Comparison of ENCODE assay signal across 13 cellular contexts in the genomic region with DNA sequence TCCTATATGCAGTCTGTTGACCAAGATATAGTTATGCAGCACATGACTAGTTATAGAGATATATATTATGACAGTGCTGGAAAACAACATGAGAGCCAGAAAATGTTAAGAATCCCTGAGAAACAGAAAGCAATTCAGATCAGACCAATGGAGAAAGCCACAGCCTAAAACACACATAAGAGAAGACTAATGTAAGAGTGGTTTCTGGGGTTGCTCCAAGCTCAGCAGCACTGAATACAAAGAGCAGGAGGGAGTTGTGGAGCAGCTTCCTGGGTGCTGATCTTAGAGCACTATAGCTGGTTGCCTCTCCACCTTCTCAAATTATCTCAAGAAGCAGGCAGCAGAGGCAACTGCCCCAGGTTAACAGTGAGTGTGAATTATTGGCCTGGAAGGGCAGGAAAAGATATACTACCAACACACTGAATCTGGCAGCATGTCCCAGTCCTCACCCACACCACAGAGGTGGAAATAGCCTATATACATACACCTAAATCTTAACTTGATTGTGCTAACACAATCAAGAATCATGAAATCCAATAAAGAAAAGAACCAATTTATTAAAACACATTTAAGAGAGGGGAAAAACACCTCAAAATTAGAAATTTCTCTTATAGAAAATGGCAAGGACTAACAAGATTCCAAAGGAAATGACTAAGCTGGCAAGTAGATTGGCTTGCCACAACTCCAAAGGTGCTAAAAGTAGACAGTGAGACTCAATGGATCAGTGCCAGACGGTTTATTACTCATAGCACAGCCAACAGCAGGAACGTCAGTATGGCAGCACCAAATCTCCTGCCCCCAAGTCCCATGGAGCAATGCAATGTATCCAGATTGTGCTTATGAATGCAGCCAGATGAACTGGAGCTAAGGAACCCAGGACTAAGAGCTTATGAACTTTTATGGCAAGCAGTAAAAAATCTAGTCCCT. TPM values are rescaled to one million over a fixed set of nuclear protein-coding genes. Genes with fewer than 3 reads are reported as not detected.
DNase-seq lines count a peak whose midpoint lies in the region; ATAC-seq and TF ChIP-seq lines count a peak whose summit lies in the region.
"Had no signal": no experiment of that assay in that cellular context is flagged by ENCODE, and none has a peak within 500 bp of the region (broad histone marks: within the 10 kb centered on the region; RNA-seq: fewer than 3 reads in every experiment).

No MANE protein-coding gene starts in this region.

- peaks cover 0 to 3% (median 0%) of the 10 kb centered on the region in 9 donors for H3K9me3 Mint-ChIP-seq in naive thymus-derived CD8-positive, alpha-beta T cell

- peak; percentile 92 for DNase-seq in GM23248
- peak; percentile 70 for DNase-seq in RWPE1 (ENCODE audit: low spot score)
- DNase-seq in fibroblast of pulmonary artery (ENCODE audit: low read depth) = peak; percentile 90
- DNase-seq in pulmonary artery endothelial cell (ENCODE audit: low read depth, low spot score) = peak; percentile 71
- DNase-seq in esophagus muscularis mucosa (ENCODE audit: extremely low spot score) = no peak
- no peak for DNase-seq in naive thymus-derived CD8-positive, alpha-beta T cell
- DNase-seq: activated CD4-positive, alpha-beta T cell treated with anti-CD3 and anti-CD28 coated beads, Interleukin-2, amount 50 U/mL, for 48 hours; activated naive CD4-positive, alpha-beta T cell treated with Interleukin-2 at 50 U/mL for 16 hours; NCI-H2029 treated with DMSO at 0.1 percent for 48 hours had no signal

- no peak for TF ChIP-seq CTCF in RWPE1 (conservative IDR thresholded peaks at IDR 0.05; ENCODE audit: low read depth)
- no peak for TF ChIP-seq CTCF in fibroblast of pulmonary artery (IDR thresholded peaks at IDR 0.05; ENCODE audit: low read length, missing control alignments)
- no peak for TF ChIP-seq CTCF in esophagus muscularis mucosa (IDR thresholded peaks at IDR 0.05)

- CTCF ChIA-PET in RWPE1 (lab: Yijun Ruan, JAX) = interaction anchor here (0.6 to 1.0 kb wide), 3 partner anchors 37 to 165 kb away, joined by 3 to 5 read pairs (median 3); no protein-coding TSS in a partner anchor

- H2AFZ ChIP-seq in GM23248 = 0 out of 2 replicates have a peak overlapping the region, but pooled peaks have one; percentile 11

- no peak for TF ChIP-seq POLR2A in esophagus muscularis mucosa (IDR thresholded peaks at IDR 0.05; ENCODE audit: low read depth)

- H3K36me3 Mint-ChIP-seq in naive thymus-derived CD8-positive, alpha-beta T cell = no peaks in the 10 kb centered on the region

- H3K4me1 ChIP-seq in GM23248 (ENCODE audit: insufficient read depth) (peaks cover 32% of the 10 kb centered on the region), esophagus muscularis mucosa (no peaks in the 10 kb centered on the region)
- H3K4me1 ChIP-seq: right atrium auricular region had no signal

- H3K27ac ChIP-seq in GM23248 = peak overlapping the region; percentile 57
- H3K27ac ChIP-seq in RWPE1 = peak overlapping the region; percentile 84
- H3K27ac ChIP-seq in esophagus muscularis mucosa (replicated peaks in 1 of 4) = no peak overlapping the region
- H3K27ac ChIP-seq: right atrium auricular region had no signal

- no peak overlapping the region for H3K27ac Mint-ChIP-seq in naive thymus-derived CD8-positive, alpha-beta T cell

- 3 to 9% methylated on average over 2 of the region's 2 CpGs for WGBS in GM23248 (ENCODE audit: low coverage in 1 of 2, low lambda C conversion rate in 2 of 2, missing lambda C conversion rate in 2 of 2), 2 experiments
- 56% methylated on average over 2 of the region's 2 CpGs for WGBS in esophagus muscularis mucosa

- in situ Hi-C loops in GM23248 (cut with MboI) = loop anchor here (25.0 kb wide), 1 partner anchor 538 kb away; no protein-coding TSS in a partner anchor

- no peaks in the 10 kb centered on the region for H3K9me3 ChIP-seq in GM23248 (ENCODE audit: low read depth)
- H3K9me3 ChIP-seq in esophagus muscularis mucosa = no peaks in the 10 kb centered on the region
- H3K9me3 ChIP-seq: right atrium auricular region had no signal

- ATAC-seq in HG02973 (IDR thresholded peaks at IDR 0.05; ENCODE audit: unreplicated experiment) (no peak), GM21528 (IDR thresholded peaks at IDR 0.05; ENCODE audit: low FRiP score, unreplicated experiment) (no peak)
- ATAC-seq in naive thymus-derived CD8-positive, alpha-beta T cell = no peak
- ATAC-seq: GM12878 had no signal

- TF ChIP-seq EP300 in esophagus muscularis mucosa (IDR thresholded peaks at IDR 0.05) = no peak

- H3K27me3 ChIP-seq in GM23248 (replicated peaks; ENCODE audit: insufficient read depth) (no peaks in the 10 kb centered on the region), esophagus muscularis mucosa (no peaks in the 10 kb centered on the region)
- H3K27me3 ChIP-seq: right atrium auricular region had no signal

- peak overlapping the region; percentile 34 for H3K4me3 ChIP-seq in GM23248
- no peak overlapping the region for H3K4me3 ChIP-seq in fibroblast of pulmonary artery (replicated peaks; ENCODE audit: low read depth, low read length)
- no peak overlapping the region for H3K4me3 ChIP-seq in esophagus muscularis mucosa
- H3K4me3 ChIP-seq: GM12878, right atrium auricular region had no signal

- H3K36me3 ChIP-seq in GM23248 (ENCODE audit: low read depth) (no peaks in the 10 kb centered on the region), esophagus muscularis mucosa (no peaks in the 10 kb centered on the region)
- H3K36me3 ChIP-seq: right atrium auricular region had no signal

- POLR2A ChIA-PET in RWPE1 (lab: Yijun Ruan, JAX; ENCODE audit: low non-redundant PET) = no interaction called here
- POLR2A ChIA-PET in naive thymus-derived CD8-positive, alpha-beta T cell (lab: Charles Lee) = no interaction called here

- H3K9me2 ChIP-seq in GM23248 (ENCODE audit: insufficient read depth) = no peaks in the 10 kb centered on the region

- no peak overlapping the region; the same call in 1 of the 2 replicates for H3K9ac ChIP-seq in GM23248

- intact Hi-C loops in esophagus muscularis mucosa (cut with DNase I) = no loop called here

- peak overlapping the region; percentile 70 for H3K4me2 ChIP-seq in GM23248 (ENCODE audit: unreplicated experiment)

- H3K27me3 Mint-ChIP-seq in naive thymus-derived CD8-positive, alpha-beta T cell = peaks cover 8 to 31% (median 19%) of the 10 kb centered on the region in 5 donors

- no peak overlapping the region for H3K4me3 Mint-ChIP-seq in naive thymus-derived CD8-positive, alpha-beta T cell

- no peaks in the 10 kb centered on the region for H3K79me2 ChIP-seq in GM23248 (ENCODE audit: insufficient read depth)

- no peaks in the 10 kb centered on the region for H3K4me1 Mint-ChIP-seq in naive thymus-derived CD8-positive, alpha-beta T cell

- H4K20me1 ChIP-seq in GM23248 (ENCODE audit: insufficient read depth) = no peaks in the 10 kb centered on the region

- H3F3A ChIP-seq in GM23248 (ENCODE audit: insufficient read depth) = peaks cover 26% of the 10 kb centered on the region

RNA-seq across cellular contexts. Expression of a gene that starts 5.1 kb away (rescaled TPM):
- total RNA-seq in GM23248 (2014; rRNA removed; shearing (Covaris generic)) = not detected in 2 replicates
- polyA plus RNA-seq in GM23248 (2016; fragmentation: Nextera tagmentation; extraction: Ambion mirVana) = not detected in 2 replicates
- total RNA-seq in pulmonary artery endothelial cell = not detected in 2 replicates
- not detected for total RNA-seq in esophagus muscularis mucosa
- total RNA-seq in naive thymus-derived CD8-positive, alpha-beta T cell = not detected
- polyA plus RNA-seq in naive thymus-derived CD8-positive, alpha-beta T cell = not detected
- total RNA-seq: GM12878, right atrium auricular region had no signal
- polyA plus RNA-seq: GM12878 had no signal

Comparison
In these comparisons a context has a peak if more than half of its experiments do, and no peak if none do; other contexts are left out.
1. DNase-seq: peak in GM23248 (single experiment), RWPE1 (single experiment), fibroblast of pulmonary artery (single experiment) and pulmonary artery endothelial cell (single experiment); none in esophagus muscularis mucosa (single experiment) and naive thymus-derived CD8-positive, alpha-beta T cell (0 of 10).
2. H3K27ac ChIP-seq: peak in GM23248 (single experiment) and RWPE1 (single experiment); none in esophagus muscularis mucosa (0 of 4).